Comparison of ENCODE assay signal across 21 cellular contexts in the genomic region with DNA sequence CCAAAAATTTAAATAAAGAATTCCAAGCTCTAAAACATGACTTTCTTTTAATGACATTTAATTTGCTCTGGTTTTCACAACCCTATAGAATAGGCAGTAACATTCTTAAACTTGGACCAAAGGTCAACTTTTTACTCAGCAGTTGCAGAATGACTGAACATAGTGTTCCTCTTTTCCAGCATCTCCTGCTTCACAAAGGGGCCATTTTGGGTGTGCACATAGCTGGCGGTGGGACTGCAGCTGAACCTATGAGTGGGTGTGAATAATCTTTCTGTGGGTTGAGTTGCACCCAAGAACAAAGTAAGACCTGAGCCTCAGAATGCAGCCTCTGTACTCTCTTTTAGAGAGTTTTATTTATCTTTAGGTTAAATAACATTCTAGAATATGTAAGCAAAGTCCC.
DNase-seq lines count a peak whose midpoint lies in the region; ATAC-seq and TF ChIP-seq lines count a peak whose summit lies in the region.
"Had no signal": no experiment of that assay in that cellular context is flagged by ENCODE, and none has a peak within 500 bp of the region (broad histone marks: within the 10 kb centered on the region; RNA-seq: fewer than 3 reads in every experiment).

No MANE protein-coding gene starts in this region.

- CTCF ChIA-PET in HEK293T (lab: Yijun Ruan, JAX): no interaction called here

- in situ Hi-C loops in KBM-7 (cut with MboI; ENCODE audit: low pct_unique_long_range_greater_than_20kb, low sequenced_read_pairs): no loop called here

- ATAC-seq in GM18870 (IDR thresholded peaks at IDR 0.05; ENCODE audit: unreplicated experiment) (peak; percentile 80), HG02759 (IDR thresholded peaks at IDR 0.05; ENCODE audit: unreplicated experiment) (peak; percentile 88), HG03442 (IDR thresholded peaks at IDR 0.05; ENCODE audit: unreplicated experiment) (peak; percentile 74)
- ATAC-seq: activated CD8-positive, alpha-beta T cell treated with anti-CD3 and anti-CD28 coated beads for 36 hours had no signal

- POLR2A ChIA-PET in HEK293T (lab: Yijun Ruan, JAX): no interaction called here

- no peak for DNase-seq in KBM-7
- no peak for DNase-seq in NCI-H2227 (lab: John Stamatoyannopoulos, UW; ENCODE audit: unreplicated experiment)
- DNase-seq in HEK293T (ENCODE audit: extremely low spot score): no peak
- no peak for DNase-seq in NCI-H2029 treated with DMSO at 0.1 percent for 48 hours (lab: John Stamatoyannopoulos, UW)
- DNase-seq: activated CD4-positive, CD25-positive, alpha-beta regulatory T cell treated with anti-CD3 and anti-CD28 coated beads, Interleukin-2, amount 50 U/mL, for 72 hours; activated CD8-positive, alpha-beta T cell treated with anti-CD3 and anti-CD28 coated beads for 36 hours; activated gamma-delta T cell; activated T-cell treated with anti-CD3 and anti-CD28 coated beads for 4 hours; Karpas-422; MV-4-11; NCI-H146; NCI-H2171; NCI-H524 treated with DMSO at 0.1 percent for 48 hours; Peyer's patch; sigmoid colon; stimulated activated CD4-positive, alpha-beta T cell treated with anti-CD3 and anti-CD28 coated beads, Interleukin-15, amount 100 ng/mL, for 24 hours; T-helper 1 cell; thyroid gland had no signal

TF ChIP-seq in HEK293T, 16 proteins besides CTCF, POLR2A, EP300 and RAD21:
- no peak for TF ChIP-seq CTBP1 (IDR thresholded peaks at IDR 0.05; ENCODE audit: borderline replicate concordance)
- TF ChIP-seq L3MBTL2 (conservative IDR thresholded peaks at IDR 0.05): no peak
TF ChIP-seq in HEK293T: peak in this region for 0.
